2 cellular contexts compared by ENCODE assay signal in genomic region chr16:20391045-20391444, GRCh38.
TF ChIP-seq lines count a peak whose summit lies in the region.

No MANE protein-coding gene starts in this region.

TF ChIP-seq in HEK293, 187 proteins besides CTCF, POLR2A, EP300 and RAD21:
- TF ChIP-seq, protein P1, sequence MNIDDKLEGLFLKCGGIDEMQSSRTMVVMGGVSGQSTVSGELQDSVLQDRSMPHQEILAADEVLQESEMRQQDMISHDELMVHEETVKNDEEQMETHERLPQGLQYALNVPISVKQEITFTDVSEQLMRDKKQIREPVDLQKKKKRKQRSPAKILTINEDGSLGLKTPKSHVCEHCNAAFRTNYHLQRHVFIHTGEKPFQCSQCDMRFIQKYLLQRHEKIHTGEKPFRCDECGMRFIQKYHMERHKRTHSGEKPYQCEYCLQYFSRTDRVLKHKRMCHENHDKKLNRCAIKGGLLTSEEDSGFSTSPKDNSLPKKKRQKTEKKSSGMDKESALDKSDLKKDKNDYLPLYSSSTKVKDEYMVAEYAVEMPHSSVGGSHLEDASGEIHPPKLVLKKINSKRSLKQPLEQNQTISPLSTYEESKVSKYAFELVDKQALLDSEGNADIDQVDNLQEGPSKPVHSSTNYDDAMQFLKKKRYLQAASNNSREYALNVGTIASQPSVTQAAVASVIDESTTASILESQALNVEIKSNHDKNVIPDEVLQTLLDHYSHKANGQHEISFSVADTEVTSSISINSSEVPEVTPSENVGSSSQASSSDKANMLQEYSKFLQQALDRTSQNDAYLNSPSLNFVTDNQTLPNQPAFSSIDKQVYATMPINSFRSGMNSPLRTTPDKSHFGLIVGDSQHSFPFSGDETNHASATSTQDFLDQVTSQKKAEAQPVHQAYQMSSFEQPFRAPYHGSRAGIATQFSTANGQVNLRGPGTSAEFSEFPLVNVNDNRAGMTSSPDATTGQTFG (tag by site-specific recombination; IDR thresholded peaks at IDR 0.05; ENCODE audit: borderline replicate concordance): 0 out of 2 replicates have a peak, but pooled peaks have one; percentile 32
- TF ChIP-seq ZNF513 (tag by site-specific recombination; IDR thresholded peaks at IDR 0.05) (peak; percentile 75), EGR2 (tag by site-specific recombination; IDR thresholded peaks at IDR 0.05; ENCODE audit: low read depth) (no peak), SALL2 (tag by site-specific recombination; IDR thresholded peaks at IDR 0.05; ENCODE audit: borderline replicate concordance) (0 out of 2 replicates have a peak, but pooled peaks have one; percentile 48)

TF ChIP-seq in K562, 482 proteins besides CTCF, POLR2A, EP300 and RAD21:
- no peak for TF ChIP-seq MAFG (tag; conservative IDR thresholded peaks at IDR 0.05)
- TF ChIP-seq ATF1 (CRISPR knock-in tag; IDR thresholded peaks at IDR 0.05): no peak
- peak; percentile 53 for TF ChIP-seq ATF1 (tag; IDR thresholded peaks at IDR 0.05)
TF ChIP-seq in K562: peak in this region for 1.
